25 cellular contexts compared by ENCODE assay signal in the genomic region with DNA sequence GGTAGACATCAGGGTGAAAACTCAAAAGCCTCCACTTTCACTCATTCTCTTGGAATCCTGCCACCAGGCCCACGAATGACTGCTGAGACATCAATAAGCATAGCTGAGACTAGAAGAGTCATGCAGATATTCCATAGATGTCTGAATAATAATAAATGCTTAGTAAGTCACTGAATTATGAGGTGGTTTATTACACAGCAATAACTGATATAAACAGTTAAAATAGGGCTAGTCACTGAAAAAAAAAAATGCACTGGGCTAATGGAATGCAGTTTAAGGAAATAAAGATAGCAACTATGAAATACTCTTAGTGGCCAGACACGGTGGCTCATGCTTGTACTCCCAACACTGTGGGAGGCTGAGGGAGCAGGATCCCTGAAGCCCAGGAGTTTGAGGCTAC.
DNase-seq lines count a peak whose midpoint lies in the region; ATAC-seq, FAIRE-seq and TF ChIP-seq lines count a peak whose summit lies in the region.
"Had no signal": no experiment of that assay in that cellular context is flagged by ENCODE, and none has a peak within 500 bp of the region (broad histone marks: within the 10 kb centered on the region; RNA-seq: fewer than 3 reads in every experiment).

No MANE protein-coding gene starts in this region.

- H3K9me3 ChIP-seq in heart left ventricle, result no peaks in the 10 kb centered on the region
- H3K9me3 ChIP-seq: BLaER1, SJSA1 had no signal

- TF ChIP-seq CTCF in bronchial epithelial cell (IDR thresholded peaks at IDR 0.05; ENCODE audit: insufficient read depth, low read length, severe bottlenecking) (no peak), heart left ventricle (IDR thresholded peaks at IDR 0.05) (no peak)

- intact Hi-C loops in heart left ventricle (cut with DNase I), result no loop called here

- H3K4me3 ChIP-seq in bronchial epithelial cell (ENCODE audit: low read depth, low read length) (no peak overlapping the region), heart left ventricle (no peak overlapping the region)
- H3K4me3 ChIP-seq: BLaER1, SJSA1 had no signal

- WGBS in heart left ventricle, 4 donors, result 27 to 65% (median 42%) methylated on average over 2 of the region's 2 CpGs

- no peaks in the 10 kb centered on the region for H3K27me3 ChIP-seq in bronchial epithelial cell (ENCODE audit: control insufficient read depth, insufficient read depth, low read length)
- H3K27me3 ChIP-seq in heart left ventricle, result no peaks in the 10 kb centered on the region
- H3K27me3 ChIP-seq: BLaER1, SJSA1 had no signal

- no peak overlapping the region for H3K27ac ChIP-seq in heart left ventricle
- H3K27ac ChIP-seq: BLaER1, HL-60, SJSA1 had no signal

- FAIRE-seq in bronchial epithelial cell (lab: Jason Lieb, UNC), result no peak
- FAIRE-seq: GM18507, H54 had no signal

- TF ChIP-seq POLR2A in heart left ventricle (IDR thresholded peaks at IDR 0.05), result no peak

- peaks cover 0 to 3% (median 0%) of the 10 kb centered on the region in 12 donors for H3K4me1 ChIP-seq in heart left ventricle
- H3K4me1 ChIP-seq: BLaER1, SJSA1 had no signal

- H3K36me3 ChIP-seq in bronchial epithelial cell (ENCODE audit: control insufficient read depth, insufficient read depth, low read length) (no peaks in the 10 kb centered on the region), heart left ventricle (no peaks in the 10 kb centered on the region)
- H3K36me3 ChIP-seq: BLaER1, SJSA1 had no signal

- no peak for ATAC-seq in GM19324 (IDR thresholded peaks at IDR 0.05; ENCODE audit: low FRiP score, unreplicated experiment)
- ATAC-seq in heart left ventricle, result no peak
- no peak for ATAC-seq in HG03135 (IDR thresholded peaks at IDR 0.05; ENCODE audit: unreplicated experiment)
- ATAC-seq: PC-3 had no signal

- DNase-seq in EH (ENCODE audit: low read depth) (peak; percentile 12), RPMI8226 (peak; percentile 66), bronchial epithelial cell (ENCODE audit: low read depth) (peak; percentile 28), kidney glomerular epithelial cell (lab: John Stamatoyannopoulos, UW) (peak; percentile 43), H4 (ENCODE audit: low spot score) (no peak), heart left ventricle (no peak)
- DNase-seq: 8988T; ACHN; CD4-positive, CD25-positive, alpha-beta regulatory T cell; NCI-H1092 treated with DMSO at 0.1 percent for 48 hours; NCI-H1436 treated with DMSO at 0.1 percent for 48 hours; NCI-H187 treated with DMSO at 0.1 percent for 48 hours; NCI-H2171 treated with DMSO at 0.1 percent for 48 hours; NCI-H524; NCI-H774; NK-92 treated with Interleukin-12 subunit alpha and Interleukin-12 subunit beta, amount 100 ng/mL, for 24 hours; PC-3; Right ventricle myocardium superior had no signal

Comparison
In these comparisons a context has a peak if more than half of its experiments do, and no peak if none do; other contexts are left out.
1. DNase-seq: peak in EH (single experiment), RPMI8226 (single experiment), bronchial epithelial cell (single experiment) and kidney glomerular epithelial cell (single experiment); none in H4 (single experiment) and heart left ventricle (0 of 5).